8 cellular contexts compared by ENCODE assay signal in the genomic region with DNA sequence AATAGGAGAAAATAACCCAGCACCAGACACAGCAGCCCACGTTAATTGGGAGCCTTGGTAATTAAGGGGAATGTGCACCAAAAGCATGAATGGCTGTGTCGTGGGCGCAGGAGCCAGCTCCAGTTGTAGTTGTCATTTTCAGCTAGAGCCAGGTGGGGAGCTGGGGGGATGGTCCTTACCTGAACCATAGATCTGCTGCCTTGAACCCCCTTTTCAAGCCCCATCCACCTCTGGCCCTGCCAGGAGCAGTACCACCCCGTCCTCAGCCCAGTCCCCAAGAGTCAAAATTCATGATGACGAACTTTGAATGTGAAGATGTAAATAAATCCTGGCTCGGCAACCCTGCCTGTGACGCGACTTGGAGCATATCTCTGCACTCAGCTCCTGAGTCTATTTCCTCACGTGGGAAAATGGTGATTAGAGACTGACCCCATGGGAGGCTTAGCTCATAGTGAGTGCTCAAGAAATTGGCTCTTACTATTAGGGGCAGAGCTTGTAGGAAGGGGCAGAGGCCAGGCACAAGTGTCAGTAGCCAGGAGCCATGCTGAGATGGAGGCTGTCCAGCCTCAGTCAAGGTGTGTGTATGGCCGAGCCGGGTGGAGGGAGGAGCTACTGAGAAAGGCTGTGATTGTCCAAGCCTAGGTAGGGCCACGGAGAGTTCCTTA. TPM values are rescaled to one million over a fixed set of nuclear protein-coding genes. Genes with fewer than 3 reads are reported as not detected.
A peak's percentile ranks its signal among the peaks of the same experiment; 100 is the strongest.
DNase-seq lines count a peak whose midpoint lies in the region; ATAC-seq lines count a peak whose summit lies in the region.

No MANE protein-coding gene starts in this region.

- peaks cover 51% of the 10 kb centered on the region for H3K27me3 Mint-ChIP-seq in activated T-helper 17 cell treated with anti-CD3 and anti-CD28 coated beads, Interleukin-2, amount 50 U/mL, for 72 hours

- H3K27ac ChIP-seq in HUES48 (ENCODE audit: low read depth, low read length) (no peak overlapping the region), skeletal muscle tissue (ENCODE audit: low read depth, low read length) (peak overlapping the region; percentile 47)

- peaks cover 42% of the 10 kb centered on the region for H3K27me3 ChIP-seq in HUES48 (ENCODE audit: control insufficient read depth, insufficient read depth, low read length)
- peaks cover 31 to 74% (median 39%) of the 10 kb centered on the region in 3 donors for H3K27me3 ChIP-seq in skeletal muscle tissue (ENCODE audit: control insufficient read depth in 3 of 3, insufficient read depth in 3 of 3, low read length in 3 of 3)

- peaks cover 22% of the 10 kb centered on the region for H3K4me1 ChIP-seq in HUES48 (ENCODE audit: control insufficient read depth, insufficient read depth, low read length)
- peaks cover 30 to 39% (median 35%) of the 10 kb centered on the region in 3 donors for H3K4me1 ChIP-seq in skeletal muscle tissue (ENCODE audit: control insufficient read depth in 3 of 3, insufficient read depth in 3 of 3, low read length in 3 of 3)

- no peaks in the 10 kb centered on the region for H3K9me3 ChIP-seq in HUES48 (ENCODE audit: control insufficient read depth, insufficient read depth, low read length)
- H3K9me3 ChIP-seq in iPS-18c (ENCODE audit: control insufficient read depth, insufficient read depth, low read length) = no peaks in the 10 kb centered on the region
- no peaks in the 10 kb centered on the region for H3K9me3 ChIP-seq in skeletal muscle tissue (ENCODE audit: control insufficient read depth in 3 of 3, low read length in 3 of 3)

- H3K4me1 Mint-ChIP-seq in activated T-helper 17 cell treated with anti-CD3 and anti-CD28 coated beads, Interleukin-2, amount 50 U/mL, for 72 hours = peaks cover 11% of the 10 kb centered on the region

- DNase-seq in Kasumi-1 (lab: John Stamatoyannopoulos, UW) = no peak
- DNase-seq in HPDE6-E6E7 (ENCODE audit: extremely low spot score) = no peak
- no peak for DNase-seq in GM19238 (ENCODE audit: insufficient read length, low spot score)

- peak overlapping the region; percentile 26 for H3K4me3 Mint-ChIP-seq in activated T-helper 17 cell treated with anti-CD3 and anti-CD28 coated beads, Interleukin-2, amount 50 U/mL, for 72 hours

- ATAC-seq in activated T-helper 17 cell treated with anti-CD3 and anti-CD28 coated beads, Interleukin-2, amount 50 U/mL, for 72 hours (replicated peaks) = no peak
- no peak for ATAC-seq in HG02870 (IDR thresholded peaks at IDR 0.05; ENCODE audit: unreplicated experiment)

- H3K4me3 ChIP-seq in HUES48 (ENCODE audit: low read depth, low read length) (peak overlapping the region; percentile 68), iPS-18c (ENCODE audit: insufficient read depth, low read depth, low read length) (peak overlapping the region; percentile 66), skeletal muscle tissue (ENCODE audit: low read length in 3 of 3) (peak overlapping the region; percentile 42 to 70 (median 63))

- no peak overlapping the region for H3K9ac ChIP-seq in HUES48 (ENCODE audit: low read depth, low read length)
- peak overlapping the region; percentile 3 to 68 (median 38) for H3K9ac ChIP-seq in skeletal muscle tissue (ENCODE audit: low read depth in 1 of 3, low read length in 3 of 3)

- H3K27ac Mint-ChIP-seq in activated T-helper 17 cell treated with anti-CD3 and anti-CD28 coated beads, Interleukin-2, amount 50 U/mL, for 72 hours = no peak overlapping the region

- no peaks in the 10 kb centered on the region for H3K36me3 ChIP-seq in HUES48 (ENCODE audit: control insufficient read depth, insufficient read depth, low read length)
- no peaks in the 10 kb centered on the region for H3K36me3 ChIP-seq in skeletal muscle tissue (ENCODE audit: control insufficient read depth in 3 of 3, insufficient read depth in 3 of 3, low read length in 3 of 3)

- no peaks in the 10 kb centered on the region for H3K36me3 Mint-ChIP-seq in activated T-helper 17 cell treated with anti-CD3 and anti-CD28 coated beads, Interleukin-2, amount 50 U/mL, for 72 hours (ENCODE audit: low read depth)

- no peaks in the 10 kb centered on the region for H3K9me3 Mint-ChIP-seq in activated T-helper 17 cell treated with anti-CD3 and anti-CD28 coated beads, Interleukin-2, amount 50 U/mL, for 72 hours

RNA-seq across cellular contexts. Expression of a gene that starts 0.8 kb away (rescaled TPM):
- total RNA-seq in activated T-helper 17 cell treated with anti-CD3 and anti-CD28 coated beads, Interleukin-2, amount 50 U/mL, for 72 hours = under 1 TPM in 1 of 2 donors, not detected in 1; 0.19 TPM
- 23.5 TPM for total RNA-seq in skeletal muscle tissue

RNA-seq across cellular contexts. Expression of a gene that starts 52.0 kb away (rescaled TPM):
- 1 to 10 TPM in 1 of 2 donors, under 1 TPM in 1; 0.61 to 2.1 TPM for total RNA-seq in activated T-helper 17 cell treated with anti-CD3 and anti-CD28 coated beads, Interleukin-2, amount 50 U/mL, for 72 hours
- not detected for total RNA-seq in skeletal muscle tissue

RNA-seq across cellular contexts. Expression of a gene that starts 52.7 kb away (rescaled TPM):
- total RNA-seq in activated T-helper 17 cell treated with anti-CD3 and anti-CD28 coated beads, Interleukin-2, amount 50 U/mL, for 72 hours = 1 to 10 TPM in 1 of 2 donors, not detected in 1; 1.4 TPM
- total RNA-seq in skeletal muscle tissue = 1.0 TPM

Comparison
In these comparisons a context has a peak if more than half of its experiments do, and no peak if none do; other contexts are left out.
1. RNA of a gene that starts 0.8 kb away (total RNA-seq): 23.5 TPM in skeletal muscle tissue (single experiment); 0.19 TPM in activated T-helper 17 cell treated with anti-CD3 and anti-CD28 coated beads, Interleukin-2, amount 50 U/mL, for 72 hours; every median in the first group is over 10 times any median in the second.
2. Peak in every context shown above with its lines, with median percentiles within 50 percentile points of each other: H3K4me3 ChIP-seq.